Comparison of ENCODE assay signal across 9 cellular contexts in the genomic region with DNA sequence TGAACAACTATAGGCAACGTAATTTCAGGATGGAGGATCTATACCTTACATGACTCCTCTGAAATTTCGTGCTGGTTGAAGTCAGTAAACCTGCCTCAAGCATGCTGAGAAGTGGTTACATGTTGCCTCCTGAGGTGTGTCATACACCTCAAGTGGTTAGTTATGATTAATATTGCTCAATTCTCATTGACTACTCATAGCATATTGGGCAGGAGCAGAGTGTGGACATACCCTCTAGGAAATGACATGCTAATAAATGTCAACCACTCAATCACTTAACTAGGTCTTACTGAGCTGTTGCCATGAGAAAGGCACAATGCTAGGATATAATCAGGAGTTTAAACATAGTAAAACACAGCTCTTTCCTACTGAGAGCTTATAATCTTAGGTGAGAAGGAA. TPM values are rescaled to one million over a fixed set of nuclear protein-coding genes. Genes with fewer than 3 reads are reported as not detected.
A peak's percentile ranks its signal among the peaks of the same experiment; 100 is the strongest.
DNase-seq lines count a peak whose midpoint lies in the region; ATAC-seq, FAIRE-seq and TF ChIP-seq lines count a peak whose summit lies in the region.
"Had no signal": no experiment of that assay in that cellular context is flagged by ENCODE, and none has a peak within 500 bp of the region (broad histone marks: within the 10 kb centered on the region; RNA-seq: fewer than 3 reads in every experiment).

No MANE protein-coding gene starts in this region.

- intact Hi-C loops in Panc1 (cut with micrococcal nuclease; ENCODE audit: unreplicated experiment) (no loop called here), endothelial cell of umbilical vein (cut with micrococcal nuclease) (loop anchor here (2.0 kb wide), 1 partner anchor 14 kb away; no protein-coding TSS in a partner anchor)

- no peaks in the 10 kb centered on the region for H3K9me3 ChIP-seq in Panc1 (ENCODE audit: control insufficient read depth, insufficient read depth, low read depth, low read length)
- H3K9me3 ChIP-seq in endothelial cell of umbilical vein (replicated peaks; ENCODE audit: control insufficient read depth, insufficient read depth, low read length) = no peaks in the 10 kb centered on the region
- H3K9me3 ChIP-seq in skeletal muscle satellite cell (replicated peaks; ENCODE audit: low read length) = no peaks in the 10 kb centered on the region
- H3K9me3 ChIP-seq: tibial artery had no signal

- H3K4me2 ChIP-seq in endothelial cell of umbilical vein (ENCODE audit: insufficient read depth, low read length) = peak overlapping the region; percentile 58
- H3K4me2 ChIP-seq in skeletal muscle satellite cell (ENCODE audit: low read length) = peak overlapping the region; percentile 21

- DNase-seq in SIG-M5 treated with dmso at 0.1 percent for 504 hours (lab: John Stamatoyannopoulos, UW; ENCODE audit: unreplicated experiment) (peak; percentile 21), SIG-M5 (lab: John Stamatoyannopoulos, UW) (no peak), Panc1 (ENCODE audit: low read depth, low spot score) (no peak), endothelial cell of umbilical vein (ENCODE audit: low read depth, low spot score) (no peak), NCI-H146 treated with DMSO at 0.1 percent for 48 hours (lab: John Stamatoyannopoulos, UW; ENCODE audit: unreplicated experiment) (no peak)
- DNase-seq in activated CD4-positive, CD25-positive, alpha-beta regulatory T cell (lab: John Stamatoyannopoulos, UW) = no peak

- H3K4me1 ChIP-seq in Panc1 (ENCODE audit: control insufficient read depth, insufficient read depth, low read length) = peaks cover 46% of the 10 kb centered on the region
- peaks cover 19% of the 10 kb centered on the region for H3K4me1 ChIP-seq in endothelial cell of umbilical vein (ENCODE audit: control insufficient read depth, extremely low read depth, insufficient read depth, low read length)
- H3K4me1 ChIP-seq in skeletal muscle satellite cell (ENCODE audit: control insufficient read depth, insufficient read depth, low read length) = peaks cover 39% of the 10 kb centered on the region

- FAIRE-seq in endothelial cell of umbilical vein (lab: Jason Lieb, UNC) = no peak

- CTCF ChIA-PET in Panc1 (lab: Charles Lee) = no interaction called here
- CTCF ChIA-PET in endothelial cell of umbilical vein (lab: Charles Lee) = interaction anchor here (0.7 to 2.2 kb wide), 6 partner anchors 8 to 55 kb away, joined by 3 to 10 read pairs (median 4); no protein-coding TSS in a partner anchor

- H3K27me3 ChIP-seq in Panc1 (ENCODE audit: control insufficient read depth, insufficient read depth, low read length) (no peaks in the 10 kb centered on the region), endothelial cell of umbilical vein (ENCODE audit: control insufficient read depth in 2 of 2, insufficient read depth in 2 of 2, low read length in 2 of 2) (no peaks in the 10 kb centered on the region), skeletal muscle satellite cell (ENCODE audit: control insufficient read depth, insufficient read depth, low read length) (no peaks in the 10 kb centered on the region)
- H3K27me3 ChIP-seq: tibial artery had no signal

- POLR2A ChIA-PET in Panc1 (lab: Charles Lee) (interaction anchor here (0.5 kb wide), 1 partner anchor 94 kb away, joined by 9 read pairs; no protein-coding TSS in a partner anchor), endothelial cell of umbilical vein (lab: Charles Lee) (no interaction called here)

- no TSS peak for BruUV-seq in Panc1 (replicated peaks; lab: Mats Ljungman, UMichigan)
- no TSS peak for BruUV-seq in endothelial cell of umbilical vein (replicated peaks; lab: Mats Ljungman, UMichigan)

- TF ChIP-seq POLR2A in endothelial cell of umbilical vein (IDR thresholded peaks at IDR 0.05; ENCODE audit: low read depth, low read length) = no peak

- H4K20me1 ChIP-seq in endothelial cell of umbilical vein (replicated peaks; ENCODE audit: control insufficient read depth, extremely low read depth, insufficient read depth, low read length) = no peaks in the 10 kb centered on the region

- dilution Hi-C loops in endothelial cell of umbilical vein (cut with MboI; ENCODE audit: extremely low pct_ligation_motif_present, low sequenced_read_pairs) = no loop called here

- no peak overlapping the region for H2AFZ ChIP-seq in endothelial cell of umbilical vein (ENCODE audit: low read depth, low read length)

- no peak overlapping the region for H3K9ac ChIP-seq in endothelial cell of umbilical vein (replicated peaks; ENCODE audit: extremely low read depth, insufficient read depth, low read length)
- H3K9ac ChIP-seq in skeletal muscle satellite cell (ENCODE audit: low read depth, low read length) = peak overlapping the region; percentile 22

- H3K36me3 ChIP-seq in Panc1 (ENCODE audit: control insufficient read depth, insufficient read depth, low read length) = no peaks in the 10 kb centered on the region
- H3K36me3 ChIP-seq in endothelial cell of umbilical vein (ENCODE audit: control insufficient read depth in 2 of 2, extremely low read depth in 1 of 2, insufficient read depth in 2 of 2, low read length in 2 of 2) = no peaks in the 10 kb centered on the region
- H3K36me3 ChIP-seq in skeletal muscle satellite cell (ENCODE audit: insufficient read depth, low read length) = no peaks in the 10 kb centered on the region
- H3K36me3 ChIP-seq: tibial artery had no signal

- H3K4me3 ChIP-seq in Panc1 (ENCODE audit: low read depth in 2 of 2, low read length in 2 of 2) = no peak overlapping the region
- H3K4me3 ChIP-seq in endothelial cell of umbilical vein (replicated peaks in 1 of 3; ENCODE audit: insufficient read depth in 1 of 3, low read depth in 1 of 3, low read length in 3 of 3) = no peak overlapping the region
- no peak overlapping the region for H3K4me3 ChIP-seq in skeletal muscle satellite cell (ENCODE audit: low read length)
- H3K4me3 ChIP-seq: tibial artery had no signal

- H3K27ac ChIP-seq in Panc1 (ENCODE audit: low read length) = peak overlapping the region; percentile 80
- H3K27ac ChIP-seq in endothelial cell of umbilical vein (ENCODE audit: insufficient read depth, low read depth, low read length) = peak overlapping the region; percentile 58

- no peak for TF ChIP-seq CTCF in Panc1 (IDR thresholded peaks at IDR 0.05)
- TF ChIP-seq CTCF in endothelial cell of umbilical vein (IDR thresholded peaks at IDR 0.05; ENCODE audit: extremely low read depth in 1 of 2, insufficient read depth in 1 of 2, low read depth in 1 of 2, low read length in 2 of 2) = no peak

- in situ Hi-C loops in Panc1 (cut with HindIII; ENCODE audit: low pct_unique_long_range_greater_than_20kb, low sequenced_read_pairs) = no loop called here

- no peaks in the 10 kb centered on the region for H3K79me2 ChIP-seq in endothelial cell of umbilical vein (ENCODE audit: control insufficient read depth, insufficient read depth, low read length)

- no peaks in the 10 kb centered on the region for H3K9me1 ChIP-seq in endothelial cell of umbilical vein (replicated peaks; ENCODE audit: control insufficient read depth, extremely low read depth, insufficient read depth, low read length)

- ATAC-seq in Panc1 (peak; percentile 14; the same call in 1 of the 2 replicates), GM18909 (IDR thresholded peaks at IDR 0.05; ENCODE audit: poor library complexity, unreplicated experiment) (no peak)

TF ChIP-seq in endothelial cell of umbilical vein, 7 proteins besides CTCF, POLR2A, EP300 and RAD21:
- no peak for TF ChIP-seq GATA2 (IDR thresholded peaks at IDR 0.05; ENCODE audit: insufficient read depth, insufficient read length, low read depth, low read length)
- TF ChIP-seq MYC (IDR thresholded peaks at IDR 0.05; ENCODE audit: low read depth, low read length) = no peak
- TF ChIP-seq, protein P1, sequence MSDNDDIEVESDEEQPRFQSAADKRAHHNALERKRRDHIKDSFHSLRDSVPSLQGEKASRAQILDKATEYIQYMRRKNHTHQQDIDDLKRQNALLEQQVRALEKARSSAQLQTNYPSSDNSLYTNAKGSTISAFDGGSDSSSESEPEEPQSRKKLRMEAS (IDR thresholded peaks at IDR 0.05; ENCODE audit: insufficient read depth, insufficient read length) = no peak
- no peak for TF ChIP-seq EZH2 (IDR thresholded peaks at IDR 0.05; ENCODE audit: borderline replicate concordance, low read depth, low read length, severe bottlenecking)
- no peak for TF ChIP-seq FOS (IDR thresholded peaks at IDR 0.05; ENCODE audit: borderline replicate concordance, insufficient read depth, low read length)
- TF ChIP-seq POLR2AphosphoS5 (IDR thresholded peaks at IDR 0.05; ENCODE audit: insufficient read depth, low read depth, low read length) = no peak
TF ChIP-seq in endothelial cell of umbilical vein: peak in this region for 0.

RNA-seq across cellular contexts. Expression of gene THEM4, which starts 37.1 kb away (rescaled TPM):
- total RNA-seq in Panc1 (2021; ENCODE audit: unreplicated experiment) = 21.8 TPM
- polyA plus RNA-seq in Panc1 (2012; ENCODE audit: insufficient read length) = 12.4 TPM
- total RNA-seq in endothelial cell of umbilical vein = 22.1 and 24.9 TPM in 2 replicates
- 19.2 and 22.3 TPM in 2 replicates for polyA plus RNA-seq in endothelial cell of umbilical vein
- polyA plus RNA-seq in endothelial cell of umbilical vein (2011; cell fraction: cytosol; rRNA removed) = 25.6 and 27.1 TPM in 2 replicates
- polyA plus RNA-seq in endothelial cell of umbilical vein (2011; cell fraction: nucleus; rRNA removed) = 28.1 and 38.8 TPM in 2 replicates
- 14.7 and 22.7 TPM in 2 replicates for polyA plus RNA-seq in endothelial cell of umbilical vein (2012)
- 29.5 and 36.2 TPM in 2 replicates for polyA minus RNA-seq in endothelial cell of umbilical vein
- 8.9 TPM for polyA minus RNA-seq in endothelial cell of umbilical vein (2011; cell fraction: cytosol; rRNA and poly(A)+ RNA removed)
- polyA minus RNA-seq in endothelial cell of umbilical vein (2011; cell fraction: nucleus; rRNA and poly(A)+ RNA removed) = 14.1 and 26.0 TPM in 2 replicates
- total RNA-seq in skeletal muscle satellite cell (2012; rRNA removed) = 13.1 and 16.5 TPM in 2 replicates

RNA-seq across cellular contexts. Expression of gene S100A10, which starts 47.3 kb away (rescaled TPM):
- total RNA-seq in Panc1 (2021; ENCODE audit: unreplicated experiment) (1,621 TPM), endothelial cell of umbilical vein (650 and 779 TPM in 2 replicates)
- polyA plus RNA-seq in Panc1 (2012; ENCODE audit: insufficient read length) = 1,294 TPM
- 56.7 and 76.8 TPM in 2 replicates for polyA plus RNA-seq in endothelial cell of umbilical vein
- polyA plus RNA-seq in endothelial cell of umbilical vein (2011; cell fraction: cytosol; rRNA removed) = 211 and 231 TPM in 2 replicates
- polyA plus RNA-seq in endothelial cell of umbilical vein (2011; cell fraction: nucleus; rRNA removed) = 60.0 and 72.0 TPM in 2 replicates
- 757 and 1,016 TPM in 2 replicates for polyA plus RNA-seq in endothelial cell of umbilical vein (2012)
- polyA minus RNA-seq in endothelial cell of umbilical vein = 42.6 and 46.3 TPM in 2 replicates
- polyA minus RNA-seq in endothelial cell of umbilical vein (2011; cell fraction: cytosol; rRNA and poly(A)+ RNA removed) = 185 TPM
- polyA minus RNA-seq in endothelial cell of umbilical vein (2011; cell fraction: nucleus; rRNA and poly(A)+ RNA removed) = 19.5 and 23.7 TPM in 2 replicates
- 143 and 214 TPM in 2 replicates for total RNA-seq in skeletal muscle satellite cell (2012; rRNA removed)
